In the genomic region with DNA sequence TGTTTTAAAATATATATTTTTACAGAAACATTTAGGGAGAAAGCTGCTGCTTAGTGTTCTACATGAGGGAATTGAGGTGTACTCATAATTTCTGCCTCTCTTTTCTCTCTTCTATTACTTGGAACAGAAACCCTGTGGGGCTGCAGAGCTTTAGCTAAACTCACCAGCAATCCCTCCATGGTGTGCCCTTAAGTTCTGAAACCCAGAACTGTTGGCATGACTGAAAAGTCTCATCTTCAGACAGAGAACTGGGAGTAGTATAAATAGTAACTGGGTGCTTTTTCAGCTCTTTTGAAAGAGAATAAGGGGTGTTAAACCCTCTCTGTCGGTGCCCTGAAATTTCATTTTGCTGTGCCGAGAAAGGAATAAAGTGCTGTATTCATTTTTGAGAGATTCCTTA, we compare ENCODE assay signal across 30 cellular contexts.
DNase-seq lines count a peak whose midpoint lies in the region; ATAC-seq and TF ChIP-seq lines count a peak whose summit lies in the region.
"Had no signal": no experiment of that assay in that cellular context is flagged by ENCODE, and none has a peak within 500 bp of the region (broad histone marks: within the 10 kb centered on the region; RNA-seq: fewer than 3 reads in every experiment).

No MANE protein-coding gene starts in this region.

- H3K4me3 ChIP-seq in AG04450 (ENCODE audit: low read depth, low read length): no peak overlapping the region
- H3K4me3 ChIP-seq: BLaER1, K562, ovary, right atrium auricular region, thoracic aorta, vagina had no signal

- H3K27ac ChIP-seq in AG04450 (ENCODE audit: low read depth, low read length) (peak overlapping the region; percentile 96), foreskin keratinocyte (peak overlapping the region; percentile 90)
- H3K27ac ChIP-seq: BLaER1, ovary, right atrium auricular region, thoracic aorta, vagina had no signal

- peak; percentile 35 for ATAC-seq in GM19468 (IDR thresholded peaks at IDR 0.05; ENCODE audit: extremely low read depth, unreplicated experiment)
- no peak for ATAC-seq in foreskin keratinocyte
- no peak for ATAC-seq in left ventricle myocardium superior
- ATAC-seq: activated CD4-positive, CD25-positive, alpha-beta regulatory T cell treated with anti-CD3 and anti-CD28 coated beads, Interleukin-2, amount 50 U/mL, for 24 hours; HCT116; K562; left colon; naive thymus-derived CD8-positive, alpha-beta T cell; stimulated activated naive CD8-positive, alpha-beta T cell treated with anti-CD3 and anti-CD28 coated beads, Interleukin-15, Interleukin-2, amounts not matched to agents 100 U/mL and 50 U/mL, for 24 hours; T-cell had no signal

- POLR2A ChIA-PET in AG04450 (lab: Yijun Ruan, JAX): no interaction called here

- CTCF ChIA-PET in AG04450 (lab: Charles Lee): interaction anchor here (0.6 to 0.9 kb wide), 2 partner anchors 19 to 44 kb away, joined by 3 read pairs; no protein-coding TSS in a partner anchor

- intact Hi-C loops in left ventricle myocardium superior (cut with micrococcal nuclease): no loop called here

- H3K27me3 ChIP-seq in AG04450 (ENCODE audit: control insufficient read depth, insufficient read depth, low read length) (no peaks in the 10 kb centered on the region), foreskin keratinocyte (no peaks in the 10 kb centered on the region)
- H3K27me3 ChIP-seq: BLaER1, ovary, right atrium auricular region, vagina had no signal

- TF ChIP-seq CTCF in AG04450 (IDR thresholded peaks at IDR 0.05; ENCODE audit: low read depth, low read length) (no peak), foreskin keratinocyte (conservative IDR thresholded peaks at IDR 0.05) (no peak)

- peaks cover 29% of the 10 kb centered on the region for H3K4me1 ChIP-seq in foreskin keratinocyte
- H3K4me1 ChIP-seq: BLaER1 had no signal

- no peaks in the 10 kb centered on the region for H3K9me3 ChIP-seq in AG04450 (ENCODE audit: control insufficient read depth, insufficient read depth, low read length)
- H3K9me3 ChIP-seq: ovary, right atrium auricular region, thoracic aorta, vagina had no signal

- DNase-seq in AG04450 (ENCODE audit: low read depth, low spot score) (no peak), LHCN-M2 (ENCODE audit: low read depth) (peak; percentile 31), foreskin keratinocyte (no peak), left ventricle myocardium superior (no peak), NCI-H1092 treated with DMSO at 0.1 percent for 48 hours (lab: John Stamatoyannopoulos, UW) (no peak), EL (no peak), DMS53 (lab: John Stamatoyannopoulos, UW) (no peak)
- DNase-seq: activated CD4-positive, alpha-beta memory T cell treated with anti-CD3 and anti-CD28 coated beads, Interleukin-2, amount 10 ng/mL, durations not matched to agents 7 days and 5 days; activated effector memory CD4-positive, alpha-beta T cell treated with Interleukin-2 at 50 U/mL for 16 hours; DMS79 treated with DMSO at 0.1 percent for 48 hours; effector CD4-positive, alpha-beta T cell; foreskin melanocyte; left colon; midbrain; naive thymus-derived CD8-positive, alpha-beta T cell; NCI-H146; NCI-H510A; NK-92 treated with Interleukin-12 subunit alpha and Interleukin-12 subunit beta, amount 100 ng/mL, for 24 hours; ovary; stimulated activated CD4-positive, alpha-beta T cell treated with anti-CD3 and anti-CD28 coated beads, Interleukin-4, amount 100 ng/mL, for 4 hours; stimulated activated naive CD8-positive, alpha-beta T cell treated with anti-CD3 and anti-CD28 coated beads, Interleukin-15, Interleukin-2, amounts not matched to agents 100 U/mL and 50 U/mL, for 24 hours; T-cell had no signal
